In genomic region chr5:61800450-61800849, GRCh38 we compare ENCODE assay signal across 6 cellular contexts.
"Had no signal": no experiment of that assay in that cellular context is flagged by ENCODE, and none has a peak within 500 bp of the region (broad histone marks: within the 10 kb centered on the region; RNA-seq: fewer than 3 reads in every experiment).

No MANE protein-coding gene starts in this region.

- H3K36me3 ChIP-seq: HAP-1 had no signal

- H3K4me1 ChIP-seq: HAP-1 had no signal

- H3K4me3 ChIP-seq: HAP-1 had no signal

- DNase-seq: GOT3, H7, IMR-90, KG1 had no signal

- ATAC-seq: HCT116 had no signal

- H3K9me3 ChIP-seq: HAP-1 had no signal
